In the genomic region with DNA sequence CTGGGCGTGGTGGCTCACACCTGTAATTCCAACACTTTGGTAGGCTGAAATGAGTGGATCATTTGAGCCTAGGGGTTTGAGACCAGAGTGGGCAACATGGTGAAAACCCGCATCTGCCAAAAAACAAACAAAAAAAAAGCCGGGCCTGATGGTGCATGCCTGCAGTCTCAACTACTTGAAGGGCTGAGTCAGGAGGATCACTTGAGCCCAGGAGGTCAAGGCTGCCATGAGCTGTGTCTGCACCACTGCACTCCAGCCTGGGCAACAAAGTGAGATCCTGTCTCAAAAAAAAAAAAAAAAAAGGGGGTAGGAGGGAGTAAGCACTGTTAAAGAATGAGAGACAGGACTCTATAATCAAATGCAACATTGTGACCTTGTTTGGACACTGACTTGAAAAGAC, we compare ENCODE assay signal across 13 cellular contexts. TPM values are rescaled to one million over a fixed set of nuclear protein-coding genes. Genes with fewer than 3 reads are reported as not detected.
DNase-seq lines count a peak whose midpoint lies in the region; ATAC-seq and TF ChIP-seq lines count a peak whose summit lies in the region.
"Had no signal": no experiment of that assay in that cellular context is flagged by ENCODE, and none has a peak within 500 bp of the region (broad histone marks: within the 10 kb centered on the region; RNA-seq: fewer than 3 reads in every experiment).

No MANE protein-coding gene starts in this region.

- intact Hi-C loops in left lung (cut with DNase I): no loop called here
- intact Hi-C loops in gastrocnemius medialis (cut with DNase I; ENCODE audit: low total_unique reads): no loop called here

- H3K4ac ChIP-seq in H9 (ENCODE audit: low read depth, low read length): no peak overlapping the region

- ATAC-seq in left lung (peak; percentile 37), HG02571 (IDR thresholded peaks at IDR 0.05; ENCODE audit: unreplicated experiment) (no peak), gastrocnemius medialis (no peak)
- no peak for ATAC-seq in stimulated activated effector memory CD8-positive, alpha-beta T cell treated with anti-CD3 and anti-CD28 coated beads, Interleukin-12 subunit alpha, Interleukin-12 subunit beta, amount 100 ng/mL, for 72 hours

- no peak overlapping the region for H2AK5ac ChIP-seq in H9 (ENCODE audit: insufficient read length, low read length)

- H4K20me1 ChIP-seq in H9 (ENCODE audit: control insufficient read depth, insufficient read depth, insufficient read length): no peaks in the 10 kb centered on the region

- H2BK5ac ChIP-seq in H9 (ENCODE audit: insufficient read length, low read length): no peak overlapping the region

- H3K36me3 ChIP-seq in left lung (peaks cover 0 to 100% of the 10 kb centered on the region in 2 donors), gastrocnemius medialis (peaks cover 0 to 80% of the 10 kb centered on the region in 2 donors)

- H3K23ac ChIP-seq in H9 (ENCODE audit: insufficient read length, low read depth, low read length): no peak overlapping the region

- no peak overlapping the region for H3T11ph ChIP-seq in H9 (ENCODE audit: low read length)

- no peak overlapping the region for H2BK20ac ChIP-seq in H9 (ENCODE audit: low read depth, low read length, poor library complexity, severe bottlenecking)

- H3K4me3 Mint-ChIP-seq in H9 (no peak overlapping the region), HFFc6 (no peak overlapping the region)
- no peak overlapping the region for H3K4me3 Mint-ChIP-seq in stimulated activated effector memory CD8-positive, alpha-beta T cell treated with anti-CD3 and anti-CD28 coated beads, Interleukin-12 subunit alpha, Interleukin-12 subunit beta, amount 100 ng/mL, for 72 hours
- H3K4me3 Mint-ChIP-seq: CD4-positive, alpha-beta memory T cell had no signal

- no peaks in the 10 kb centered on the region for H3K79me1 ChIP-seq in H9 (ENCODE audit: insufficient read depth, low read depth, low read length, poor library complexity, severe bottlenecking)

- no peak overlapping the region for H2BK120ac ChIP-seq in H9 (ENCODE audit: low read depth, low read length, poor library complexity, severe bottlenecking)

- no peak overlapping the region for H3K9ac ChIP-seq in H9 (ENCODE audit: extremely low read depth, insufficient read length, low read length)
- H3K9ac ChIP-seq: GM23248 had no signal

- H3K56ac ChIP-seq in H9 (ENCODE audit: insufficient read length, low read depth, low read length): no peak overlapping the region

- no peaks in the 10 kb centered on the region for H3K27me3 ChIP-seq in H9 (ENCODE audit: insufficient read depth, low read length)
- H3K27me3 ChIP-seq in left lung: no peaks in the 10 kb centered on the region
- no peaks in the 10 kb centered on the region for H3K27me3 ChIP-seq in gastrocnemius medialis

- no peak overlapping the region for H2BK12ac ChIP-seq in H9 (ENCODE audit: insufficient read length, low read depth, low read length)

- no peaks in the 10 kb centered on the region for H3K27me3 Mint-ChIP-seq in H9 (ENCODE audit: low read depth)
- peaks cover 2% of the 10 kb centered on the region for H3K27me3 Mint-ChIP-seq in HFFc6 (ENCODE audit: insufficient read depth)
- H3K27me3 Mint-ChIP-seq: CD4-positive, alpha-beta memory T cell had no signal

- WGBS in H9 (ENCODE audit: extremely low coverage, insufficient read length, low lambda C conversion rate): no CpG with 5 or more reads among the region's 3 CpGs

- no peak overlapping the region for H2AFZ ChIP-seq in H9 (ENCODE audit: low read length)
- H2AFZ ChIP-seq: GM23248 had no signal

- H3K4me3 ChIP-seq in left lung (no peak overlapping the region), gastrocnemius medialis (no peak overlapping the region)
- H3K4me3 ChIP-seq: GM23248 had no signal

- H4K91ac ChIP-seq in H9 (ENCODE audit: insufficient read length, low read depth, low read length): no peak overlapping the region

- in situ Hi-C loops in gastrocnemius medialis (cut with MboI; ENCODE audit: low sequenced_read_pairs in 4 of 4): no loop called here

- no peak overlapping the region for H4K5ac ChIP-seq in H9 (ENCODE audit: insufficient read length, low read depth, low read length)

- H3K4me1 Mint-ChIP-seq in H9 (peaks cover 4 to 5% of the 10 kb centered on the region in 2 experiments), HFFc6 (ENCODE audit: low read depth) (peaks cover 44% of the 10 kb centered on the region)
- H3K4me1 Mint-ChIP-seq in stimulated activated effector memory CD8-positive, alpha-beta T cell treated with anti-CD3 and anti-CD28 coated beads, Interleukin-12 subunit alpha, Interleukin-12 subunit beta, amount 100 ng/mL, for 72 hours: peaks cover 7% of the 10 kb centered on the region

- no peaks in the 10 kb centered on the region for H3K9me3 ChIP-seq in H9 (ENCODE audit: control insufficient read depth, low read depth, low read length)
- no peaks in the 10 kb centered on the region for H3K9me3 ChIP-seq in left lung
- H3K9me3 ChIP-seq in gastrocnemius medialis: no peaks in the 10 kb centered on the region

- TF ChIP-seq POLR2A in gastrocnemius medialis (IDR thresholded peaks at IDR 0.05): no peak

- no peak overlapping the region for H3K27ac ChIP-seq in H9 (ENCODE audit: insufficient read length, low read depth, low read length)
- no peak overlapping the region for H3K27ac ChIP-seq in left lung
- H3K27ac ChIP-seq in gastrocnemius medialis: no peak overlapping the region
- H3K27ac ChIP-seq: GM23248 had no signal

- H3K4me1 ChIP-seq in H9 (ENCODE audit: insufficient read depth, low read length): no peaks in the 10 kb centered on the region
- H3K4me1 ChIP-seq in left lung: peaks cover 0 to 3% of the 10 kb centered on the region in 2 donors
- H3K4me1 ChIP-seq in gastrocnemius medialis: no peaks in the 10 kb centered on the region

- no peaks in the 10 kb centered on the region for H3K9me3 Mint-ChIP-seq in H9
- no peaks in the 10 kb centered on the region for H3K9me3 Mint-ChIP-seq in HFFc6
- H3K9me3 Mint-ChIP-seq in stimulated activated effector memory CD8-positive, alpha-beta T cell treated with anti-CD3 and anti-CD28 coated beads, Interleukin-12 subunit alpha, Interleukin-12 subunit beta, amount 100 ng/mL, for 72 hours: no peaks in the 10 kb centered on the region

- H3K18ac ChIP-seq in H9 (ENCODE audit: insufficient read length, low read depth, low read length): no peak overlapping the region

- no peaks in the 10 kb centered on the region for H3K79me2 ChIP-seq in H9 (ENCODE audit: insufficient read depth, low read length)

- no peaks in the 10 kb centered on the region for H3K23me2 ChIP-seq in H9 (ENCODE audit: insufficient read length, low read depth, low read length, poor library complexity, severe bottlenecking)

- TF ChIP-seq CTCF in H9 (conservative IDR thresholded peaks at IDR 0.05) (no peak), HFFc6 (IDR thresholded peaks at IDR 0.05) (no peak), left lung (IDR thresholded peaks at IDR 0.05) (no peak), gastrocnemius medialis (IDR thresholded peaks at IDR 0.05 in 4 of 5, conservative IDR thresholded peaks at IDR 0.05 in 1 of 5) (no peak)

- DNase-seq in H9 (peak; percentile 3), HFFc6 (no peak), left lung (no peak), gastrocnemius medialis (no peak)
- DNase-seq in stimulated activated effector memory CD8-positive, alpha-beta T cell treated with anti-CD3 and anti-CD28 coated beads, Interleukin-12 subunit alpha, Interleukin-12 subunit beta, amount 100 ng/mL, for 72 hours (ENCODE audit: low spot score in 2 of 2): no peak
- DNase-seq: C1 segment of cervical spinal cord; CD4-positive, alpha-beta memory T cell; COR-L47; DMS153; DND-41; GM23248; H7 had no signal

- no peak overlapping the region for H4K8ac ChIP-seq in H9 (replicated peaks; ENCODE audit: insufficient read length, low read depth, low read length)

- H3K4me2 ChIP-seq in H9 (ENCODE audit: insufficient read depth, insufficient read length, low read length): no peak overlapping the region

- H3K14ac ChIP-seq in H9 (ENCODE audit: insufficient read depth, low read length): no peak overlapping the region

- H3K36me3 Mint-ChIP-seq in H9 (ENCODE audit: insufficient read depth in 1 of 3, low read depth in 3 of 3) (peaks cover 33 to 89% (median 80%) of the 10 kb centered on the region in 3 experiments), HFFc6 (ENCODE audit: low read depth) (peaks cover 61% of the 10 kb centered on the region)
- H3K36me3 Mint-ChIP-seq in stimulated activated effector memory CD8-positive, alpha-beta T cell treated with anti-CD3 and anti-CD28 coated beads, Interleukin-12 subunit alpha, Interleukin-12 subunit beta, amount 100 ng/mL, for 72 hours: peaks cover 100% of the 10 kb centered on the region

- no peak overlapping the region for H2BK15ac ChIP-seq in H9 (ENCODE audit: low read depth, low read length)

- H3K27ac Mint-ChIP-seq in H9 (no peak overlapping the region), HFFc6 (peak overlapping the region; percentile 29; the same call in 1 of the 2 replicates)
- peak overlapping the region; percentile 34 for H3K27ac Mint-ChIP-seq in stimulated activated effector memory CD8-positive, alpha-beta T cell treated with anti-CD3 and anti-CD28 coated beads, Interleukin-12 subunit alpha, Interleukin-12 subunit beta, amount 100 ng/mL, for 72 hours

RNA-seq across cellular contexts. Expression of a gene that starts 54.6 kb away (rescaled TPM):
- 340 and 364 TPM in 2 replicates for total RNA-seq in H9 (2021)
- total RNA-seq in HFFc6 (2021; fragmentation: NEBNext Ultra II Directional; extraction: Animal tissue kit (Norgen Biotek cat#: 25700)): 1,000 to 10,000 TPM in 5 of 6 experiments, 100 to 1,000 TPM in 1; 991 to 1,153 (median 1,104) TPM
- total RNA-seq in left lung: 100 to 1,000 TPM; 559 to 567 TPM
- total RNA-seq in gastrocnemius medialis: 100 to 1,000 TPM; 383 to 486 (median 444) TPM

RNA-seq across cellular contexts. Expression of a gene that starts 54.8 kb away (rescaled TPM):
- total RNA-seq in H9 (2021) (385 and 399 TPM in 2 replicates), left lung (100 to 1,000 TPM; 320 to 344 TPM), gastrocnemius medialis (100 to 1,000 TPM in 2 of 4 donors, 10 to 100 TPM in 2; 81.3 to 130 (median 99.3) TPM)
- total RNA-seq in HFFc6 (2021; fragmentation: NEBNext Ultra II Directional; extraction: Animal tissue kit (Norgen Biotek cat#: 25700)): 100 to 1,000 TPM; 399 to 468 (median 441) TPM

Comparison
In these comparisons a context has a peak if more than half of its experiments do, and no peak if none do; other contexts are left out.
1. H3K27ac Mint-ChIP-seq: peak in HFFc6 (single experiment) and stimulated activated effector memory CD8-positive, alpha-beta T cell treated with anti-CD3 and anti-CD28 coated beads, Interleukin-12 subunit alpha, Interleukin-12 subunit beta, amount 100 ng/mL, for 72 hours (single experiment); none in H9 (0 of 3).